14 cellular contexts compared by ENCODE assay signal in the genomic region with DNA sequence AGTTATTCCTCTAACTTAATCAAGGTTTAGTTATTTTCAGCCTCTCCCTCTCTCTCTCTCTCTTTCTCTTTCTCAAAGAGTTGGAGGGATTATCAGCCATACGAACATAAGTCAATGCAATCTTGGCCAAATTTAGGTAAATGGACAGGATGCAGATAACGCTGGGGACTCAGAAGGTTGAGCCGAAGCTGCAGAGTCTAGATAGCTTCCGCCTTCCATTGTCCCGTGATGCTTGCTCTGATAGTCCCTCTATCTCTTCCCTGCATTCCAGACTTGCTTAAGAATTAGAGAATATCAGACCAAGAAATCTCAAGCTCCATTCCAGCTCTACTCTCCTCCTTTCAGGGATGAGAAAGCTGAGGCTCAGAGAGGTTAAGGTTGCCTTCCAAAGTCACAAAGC.
"Had no signal": no experiment of that assay in that cellular context is flagged by ENCODE, and none has a peak within 500 bp of the region (broad histone marks: within the 10 kb centered on the region; RNA-seq: fewer than 3 reads in every experiment).

No MANE protein-coding gene starts in this region.

- H3K4me3 ChIP-seq: psoas muscle, right lobe of liver, tibial nerve had no signal

- H3K9me3 ChIP-seq: psoas muscle, right lobe of liver, tibial nerve had no signal

- H3K27ac ChIP-seq: psoas muscle, right lobe of liver had no signal

- H3K27ac Mint-ChIP-seq: activated naive CD8-positive, alpha-beta T cell treated with anti-CD3 and anti-CD28 coated beads, Interleukin-2, amount 10 ng/mL, durations not matched to agents 7 days and 5 days; T-helper 1 cell treated with Interleukin-12 subunit alpha and Interleukin-12 subunit beta and Interleukin-4 antibody, amounts not matched to agents 30 μg/mL and 1 μg/mL, for 36 hours had no signal

- H3K4me1 ChIP-seq: right lobe of liver had no signal

- H3K27me3 ChIP-seq: right lobe of liver, tibial nerve had no signal

- H3K36me3 ChIP-seq: right lobe of liver, tibial nerve had no signal

- H3K4me3 Mint-ChIP-seq: activated naive CD8-positive, alpha-beta T cell treated with anti-CD3 and anti-CD28 coated beads, Interleukin-2, amount 10 ng/mL, durations not matched to agents 7 days and 5 days; T-helper 1 cell treated with Interleukin-12 subunit alpha and Interleukin-12 subunit beta and Interleukin-4 antibody, amounts not matched to agents 30 μg/mL and 1 μg/mL, for 36 hours had no signal

- DNase-seq: activated CD4-positive, alpha-beta T cell treated with anti-CD3 and anti-CD28 coated beads, Interleukin-2, amount 50 U/mL, for 1 hour; activated CD8-positive, alpha-beta memory T cell treated with anti-CD3 and anti-CD28 coated beads for 24 hours; activated naive CD4-positive, alpha-beta T cell; activated naive CD8-positive, alpha-beta T cell treated with anti-CD3 and anti-CD28 coated beads, Interleukin-2, amount 10 ng/mL, durations not matched to agents 7 days and 5 days; anterior cingulate cortex; cerebellar nuclear complex; hippocampal formation; psoas muscle; right lobe of liver; stimulated activated CD4-positive, alpha-beta T cell treated with anti-CD3 and anti-CD28 coated beads, Interleukin-1b, Interleukin-23, amount 100 ng/mL, for 48 hours had no signal

- H3K9me3 Mint-ChIP-seq: T-helper 1 cell treated with Interleukin-12 subunit alpha and Interleukin-12 subunit beta and Interleukin-4 antibody, amounts not matched to agents 30 μg/mL and 1 μg/mL, for 36 hours had no signal

- ATAC-seq: activated CD4-positive, CD25-positive, alpha-beta regulatory T cell treated with anti-CD3 and anti-CD28 coated beads, Interleukin-2, amount 50 U/mL, for 24 hours; left lobe of liver; psoas muscle; right lobe of liver had no signal

- H3K4me1 Mint-ChIP-seq: activated naive CD8-positive, alpha-beta T cell treated with anti-CD3 and anti-CD28 coated beads, Interleukin-2, amount 10 ng/mL, durations not matched to agents 7 days and 5 days had no signal
